In the genomic region with DNA sequence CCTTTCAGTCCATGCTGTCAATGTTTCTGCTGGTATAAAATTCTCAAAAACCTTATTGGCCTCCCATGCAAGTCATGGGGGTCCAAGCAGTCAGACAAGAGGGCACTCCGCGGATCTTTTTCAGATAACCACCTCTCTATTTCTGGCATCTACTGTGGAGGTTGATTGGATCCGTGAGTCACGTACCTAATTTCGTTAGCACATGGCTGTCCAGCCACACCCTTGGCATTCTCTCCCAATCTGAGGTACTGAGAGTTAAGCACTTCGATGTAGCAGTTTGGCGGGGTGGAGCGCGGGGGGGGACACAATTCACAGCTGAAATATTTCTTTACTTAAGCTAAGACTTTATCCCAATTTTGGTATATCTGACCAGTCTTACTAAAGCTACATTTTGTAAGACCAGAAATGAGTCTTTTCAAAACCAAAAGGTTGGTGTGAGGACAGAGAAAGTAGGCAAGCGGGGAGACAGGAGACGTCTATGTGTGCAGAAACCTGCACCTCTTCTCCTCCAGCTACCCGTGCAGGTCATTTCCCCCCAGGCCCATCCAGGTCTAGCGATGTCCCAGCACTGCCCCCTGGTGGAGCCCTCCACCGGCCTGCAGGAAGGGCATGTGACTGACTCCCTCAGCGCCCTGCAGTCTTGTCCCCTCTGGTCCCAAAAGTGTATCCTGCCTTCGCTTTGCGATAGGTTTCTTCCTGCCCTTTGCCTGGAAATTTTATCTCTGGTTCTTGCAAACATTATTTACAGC, we compare ENCODE assay signal across 8 cellular contexts.
DNase-seq lines count a peak whose midpoint lies in the region; ATAC-seq, FAIRE-seq and TF ChIP-seq lines count a peak whose summit lies in the region.

No MANE protein-coding gene starts in this region.

- TF ChIP-seq EP300 in Ishikawa (IDR thresholded peaks at IDR 0.05; ENCODE audit: borderline replicate concordance), result no peak

- no peak overlapping the region for H3K27ac ChIP-seq in fibroblast of lung (ENCODE audit: insufficient read depth, low read length)
- peak overlapping the region in 14 of 21 experiments; percentile 3 to 73 (median 56) for H3K27ac ChIP-seq in skin epidermis

- H3K9me3 ChIP-seq in fibroblast of lung (ENCODE audit: control insufficient read depth, insufficient read depth, low read depth, low read length), result no peaks in the 10 kb centered on the region

- no peaks in the 10 kb centered on the region for H3K27me3 ChIP-seq in fibroblast of lung (ENCODE audit: control insufficient read depth, insufficient read depth, low read length)

- TF ChIP-seq CTCF in GM12872 (IDR thresholded peaks at IDR 0.05; ENCODE audit: insufficient read depth, low read depth, low read length), result peak; percentile 85
- peak; percentile 15 to 42 for TF ChIP-seq CTCF in fibroblast of lung (conservative IDR thresholded peaks at IDR 0.05 in 1 of 2, IDR thresholded peaks at IDR 0.05 in 1 of 2; ENCODE audit: low read depth in 1 of 2, low read length in 2 of 2)

- no peaks in the 10 kb centered on the region for H3K79me2 ChIP-seq in fibroblast of lung (ENCODE audit: control insufficient read depth, insufficient read depth, low read length)

- H3K9ac ChIP-seq in fibroblast of lung (ENCODE audit: insufficient read depth, low read length), result no peak overlapping the region

- no peaks in the 10 kb centered on the region for H4K20me1 ChIP-seq in fibroblast of lung (ENCODE audit: control insufficient read depth, extremely low read depth, insufficient read depth, low read length)

- no peak overlapping the region for H3K4me2 ChIP-seq in fibroblast of lung (ENCODE audit: extremely low read depth, insufficient read depth, low read length)

- H2AFZ ChIP-seq in fibroblast of lung (ENCODE audit: low read length), result no peak overlapping the region

- peak; percentile 31 to 32 for DNase-seq in activated CD4-positive, alpha-beta T cell treated with anti-CD3 and anti-CD28 coated beads, Interleukin-2, amount 50 U/mL, for 4 hours
- DNase-seq in fibroblast of lung (ENCODE audit: low read depth in 2 of 2) (no peak), GM12891 (ENCODE audit: insufficient read length, low spot score) (no peak)

- H3K4me3 ChIP-seq in fibroblast of lung (replicated peaks in 1 of 4; ENCODE audit: control extremely low read depth in 1 of 4, insufficient read depth in 1 of 4, low read depth in 3 of 4, low read length in 4 of 4) (no peak overlapping the region), skin epidermis (no peak overlapping the region)

- TF ChIP-seq POLR2A in GM12891 (IDR thresholded peaks at IDR 0.05; ENCODE audit: low read depth, low read length), result no peak

- H3K4me1 ChIP-seq in fibroblast of lung (ENCODE audit: control insufficient read depth, extremely low read depth, insufficient read depth, low read length), result peaks cover 2% of the 10 kb centered on the region

- no peak for FAIRE-seq in GM12891 (lab: Jason Lieb, UNC)

- ATAC-seq in HG02623 (IDR thresholded peaks at IDR 0.05; ENCODE audit: unreplicated experiment) (no peak), HG03045 (IDR thresholded peaks at IDR 0.05; ENCODE audit: unreplicated experiment) (no peak)

- TF ChIP-seq RAD21 in Ishikawa (IDR thresholded peaks at IDR 0.05; ENCODE audit: low read depth), result peak; percentile 51

- no peaks in the 10 kb centered on the region for H3K36me3 ChIP-seq in fibroblast of lung (ENCODE audit: control insufficient read depth, insufficient read depth, low read length)

TF ChIP-seq in Ishikawa, 13 proteins besides CTCF, POLR2A, EP300 and RAD21:
- TF ChIP-seq USF1 (IDR thresholded peaks at IDR 0.05) (peak; percentile 46), CEBPB (IDR thresholded peaks at IDR 0.05) (no peak)

TF ChIP-seq in GM12891, 5 proteins besides CTCF, POLR2A, EP300 and RAD21:
- TF ChIP-seq SPI1 (IDR thresholded peaks at IDR 0.05; ENCODE audit: low read depth, low read length) (no peak), POLR2AphosphoS5 (IDR thresholded peaks at IDR 0.05; ENCODE audit: low read depth, low read length) (no peak), POU2F2 (IDR thresholded peaks at IDR 0.05; ENCODE audit: low read depth, low read length) (no peak), TAF1 (IDR thresholded peaks at IDR 0.05; ENCODE audit: low read depth, low read length) (no peak), PAX5 (IDR thresholded peaks at IDR 0.05; ENCODE audit: insufficient read depth, low read length, severe bottlenecking) (no peak)

Comparison
In these comparisons a context has a peak if more than half of its experiments do, and no peak if none do; other contexts are left out.
1. DNase-seq: peak in activated CD4-positive, alpha-beta T cell treated with anti-CD3 and anti-CD28 coated beads, Interleukin-2, amount 50 U/mL, for 4 hours (2 of 2); none in fibroblast of lung (0 of 2) and GM12891 (single experiment).